ENCODE assay signal across 11 cellular contexts in genomic region chr2:234502285-234502918, GRCh38. TPM values are rescaled to one million over a fixed set of nuclear protein-coding genes. Genes with fewer than 3 reads are reported as not detected.
A peak's percentile ranks its signal among the peaks of the same experiment; 100 is the strongest.
DNase-seq lines count a peak whose midpoint lies in the region; ATAC-seq and TF ChIP-seq lines count a peak whose summit lies in the region.
"Had no signal": no experiment of that assay in that cellular context is flagged by ENCODE, and none has a peak within 500 bp of the region (broad histone marks: within the 10 kb centered on the region; RNA-seq: fewer than 3 reads in every experiment).

No MANE protein-coding gene starts in this region.

- no peaks in the 10 kb centered on the region for H3K79me2 ChIP-seq in mammary epithelial cell (ENCODE audit: insufficient read depth, low read length)

- H3K9me3 ChIP-seq in HEK293 (ENCODE audit: control insufficient read depth, insufficient read depth, low read depth, low read length) (no peaks in the 10 kb centered on the region), mammary epithelial cell (replicated peaks; ENCODE audit: insufficient read depth, low read length) (no peaks in the 10 kb centered on the region)
- H3K9me3 ChIP-seq: HAP-1, vagina had no signal

- H3K4me2 ChIP-seq in mammary epithelial cell (ENCODE audit: insufficient read depth, low read depth, low read length): peak overlapping the region; percentile 26
- H3K4me2 ChIP-seq: KMS-11 had no signal

- intact Hi-C loops in mammary epithelial cell (cut with micrococcal nuclease): loop anchor here (5.0 kb wide), 2 partner anchors 610 to 645 kb away; no protein-coding TSS in a partner anchor

- POLR2A ChIA-PET in HEK293 (lab: Yijun Ruan, JAX): no interaction called here

- dilution Hi-C loops in mammary epithelial cell (cut with HindIII; ENCODE audit: low sequenced_read_pairs): loop anchor here (5.0 to 10.0 kb wide), 4 partner anchors 255 to 538 kb away; no protein-coding TSS in a partner anchor

- TF ChIP-seq CTCF in HEK293 (tag by site-specific recombination; IDR thresholded peaks at IDR 0.05): no peak
- no peak for TF ChIP-seq CTCF in mammary epithelial cell (conservative IDR thresholded peaks at IDR 0.05 in 1 of 2, IDR thresholded peaks at IDR 0.05 in 1 of 2; ENCODE audit: extremely low read depth in 1 of 2, insufficient read depth in 1 of 2, low read depth in 1 of 2, low read length in 2 of 2)

- no peak overlapping the region for H3K27ac ChIP-seq in HEK293 (ENCODE audit: extremely low read depth, low read depth, low read length)
- peak overlapping the region; percentile 26 for H3K27ac ChIP-seq in mammary epithelial cell (ENCODE audit: insufficient read depth, low read depth, low read length)
- H3K27ac ChIP-seq: KMS-11, vagina had no signal

- no peaks in the 10 kb centered on the region for H3K36me3 ChIP-seq in HEK293 (ENCODE audit: control insufficient read depth in 2 of 2, insufficient read depth in 1 of 2, low read length in 2 of 2)
- no peaks in the 10 kb centered on the region for H3K36me3 ChIP-seq in mammary epithelial cell (ENCODE audit: insufficient read depth, low read length)
- H3K36me3 ChIP-seq: HAP-1, vagina had no signal

- no peak for ATAC-seq in HG02938 (IDR thresholded peaks at IDR 0.05; ENCODE audit: unreplicated experiment)

- CTCF ChIA-PET in HEK293 (lab: Yijun Ruan, JAX) (interaction anchor here (0.6 to 2.7 kb wide), 12 partner anchors 33 to 614 kb away, joined by 3 to 16 read pairs (median 4); no protein-coding TSS in a partner anchor), mammary epithelial cell (lab: Charles Lee; ENCODE audit: low non-redundant PET) (interaction anchor here (0.6 to 1.0 kb wide), 3 partner anchors 367 to 1313 kb away, joined by 4 to 5 read pairs (median 4); no protein-coding TSS in a partner anchor)

- WGBS in mammary epithelial cell (ENCODE audit: low coverage, missing lambda C conversion rate): 0% methylated on average over 3 of the region's 3 CpGs

- H2AFZ ChIP-seq in mammary epithelial cell (ENCODE audit: low read depth, low read length): peak overlapping the region; percentile 52

- no peak overlapping the region for H3K9ac ChIP-seq in mammary epithelial cell (ENCODE audit: insufficient read depth, low read length)
- H3K9ac ChIP-seq: KMS-11 had no signal

- BruUV-seq in mammary epithelial cell (replicated peaks; lab: Mats Ljungman, UMichigan): no TSS peak

- H4K20me1 ChIP-seq in mammary epithelial cell (ENCODE audit: insufficient read depth, low read length): no peaks in the 10 kb centered on the region

- in situ Hi-C loops in mammary epithelial cell (cut with MboI; ENCODE audit: low sequenced_read_pairs in 2 of 2): loop anchor here in 1 of 2 donors (10.0 kb wide), 1 partner anchor 518 kb away; no protein-coding TSS in a partner anchor

- no peaks in the 10 kb centered on the region for H3K27me3 ChIP-seq in mammary epithelial cell (ENCODE audit: insufficient read depth, low read length)
- H3K27me3 ChIP-seq: vagina had no signal

- H3K4me3 ChIP-seq in HEK293 (ENCODE audit: low read depth, low read length) (no peak overlapping the region), mammary epithelial cell (replicated peaks in 1 of 3; ENCODE audit: insufficient read depth in 1 of 3, low read depth in 2 of 3, low read length in 3 of 3) (no peak overlapping the region)
- H3K4me3 ChIP-seq: HAP-1, vagina had no signal

- peaks cover 7% of the 10 kb centered on the region for H3K4me1 ChIP-seq in HEK293 (ENCODE audit: control insufficient read depth, insufficient read depth, low read length)
- H3K4me1 ChIP-seq in mammary epithelial cell (ENCODE audit: insufficient read depth, low read length): peaks cover 28% of the 10 kb centered on the region

- DNase-seq in NCI-H510A treated with DMSO at 0.1 percent for 48 hours (lab: John Stamatoyannopoulos, UW): peak; percentile 32
- DNase-seq in mammary epithelial cell: peak; percentile 91
- peak; percentile 82 for DNase-seq in renal cortical epithelial cell (ENCODE audit: low read depth)
- no peak for DNase-seq in NOMO-1 treated with dmso at 0.1 percent for 144 hours (lab: John Stamatoyannopoulos, UW; ENCODE audit: unreplicated experiment)
- DNase-seq in central memory CD4-positive, alpha-beta T cell: no peak
- DNase-seq: activated T-cell treated with anti-CD3 and anti-CD28 coated beads, Interleukin-2, amount 50 U/mL, for 24 hours had no signal

TF ChIP-seq in HEK293, 187 proteins besides CTCF, POLR2A, EP300 and RAD21 (continues in another document):
- TF ChIP-seq, protein P1, sequence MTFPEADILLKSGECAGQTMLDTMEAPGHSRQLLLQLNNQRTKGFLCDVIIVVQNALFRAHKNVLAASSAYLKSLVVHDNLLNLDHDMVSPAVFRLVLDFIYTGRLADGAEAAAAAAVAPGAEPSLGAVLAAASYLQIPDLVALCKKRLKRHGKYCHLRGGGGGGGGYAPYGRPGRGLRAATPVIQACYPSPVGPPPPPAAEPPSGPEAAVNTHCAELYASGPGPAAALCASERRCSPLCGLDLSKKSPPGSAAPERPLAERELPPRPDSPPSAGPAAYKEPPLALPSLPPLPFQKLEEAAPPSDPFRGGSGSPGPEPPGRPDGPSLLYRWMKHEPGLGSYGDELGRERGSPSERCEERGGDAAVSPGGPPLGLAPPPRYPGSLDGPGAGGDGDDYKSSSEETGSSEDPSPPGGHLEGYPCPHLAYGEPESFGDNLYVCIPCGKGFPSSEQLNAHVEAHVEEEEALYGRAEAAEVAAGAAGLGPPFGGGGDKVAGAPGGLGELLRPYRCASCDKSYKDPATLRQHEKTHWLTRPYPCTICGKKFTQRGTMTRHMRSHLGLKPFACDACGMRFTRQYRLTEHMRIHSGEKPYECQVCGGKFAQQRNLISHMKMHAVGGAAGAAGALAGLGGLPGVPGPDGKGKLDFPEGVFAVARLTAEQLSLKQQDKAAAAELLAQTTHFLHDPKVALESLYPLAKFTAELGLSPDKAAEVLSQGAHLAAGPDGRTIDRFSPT (tag by site-specific recombination; IDR thresholded peaks at IDR 0.05): peak; percentile 14; the same call in 1 of the 2 replicates
- TF ChIP-seq KLF17 (tag by site-specific recombination; IDR thresholded peaks at IDR 0.05): peak; percentile 70; the same call in 1 of the 2 replicates
- TF ChIP-seq ZNF24 (tag by site-specific recombination; IDR thresholded peaks at IDR 0.05): peak; percentile 91
- TF ChIP-seq ZNF350 (tag by site-specific recombination; IDR thresholded peaks at IDR 0.05): no peak
- TF ChIP-seq ZBTB48 (tag by site-specific recombination; IDR thresholded peaks at IDR 0.05): no peak
- TF ChIP-seq ZNF600 (tag by site-specific recombination; IDR thresholded peaks at IDR 0.05): peak; percentile 59; the same call in 1 of the 2 replicates
- peak; percentile 14; the same call in 1 of the 2 replicates for TF ChIP-seq ZNF664 (tag by site-specific recombination; IDR thresholded peaks at IDR 0.05)
- peak; percentile 41; the same call in 1 of the 2 replicates for TF ChIP-seq TRIM28 (IDR thresholded peaks at IDR 0.05; ENCODE audit: borderline replicate concordance, low read length)
- no peak for TF ChIP-seq ZNF169 (tag by site-specific recombination; IDR thresholded peaks at IDR 0.05)
- TF ChIP-seq, protein P2, sequence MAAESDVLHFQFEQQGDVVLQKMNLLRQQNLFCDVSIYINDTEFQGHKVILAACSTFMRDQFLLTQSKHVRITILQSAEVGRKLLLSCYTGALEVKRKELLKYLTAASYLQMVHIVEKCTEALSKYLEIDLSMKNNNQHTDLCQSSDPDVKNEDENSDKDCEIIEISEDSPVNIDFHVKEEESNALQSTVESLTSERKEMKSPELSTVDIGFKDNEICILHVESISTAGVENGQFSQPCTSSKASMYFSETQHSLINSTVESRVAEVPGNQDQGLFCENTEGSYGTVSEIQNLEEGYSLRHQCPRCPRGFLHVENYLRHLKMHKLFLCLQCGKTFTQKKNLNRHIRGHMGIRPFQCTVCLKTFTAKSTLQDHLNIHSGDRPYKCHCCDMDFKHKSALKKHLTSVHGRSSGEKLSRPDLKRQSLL (tag by site-specific recombination; IDR thresholded peaks at IDR 0.05): no peak
- peak; percentile 91 for TF ChIP-seq OSR2 (tag by site-specific recombination; IDR thresholded peaks at IDR 0.05)
- TF ChIP-seq ZBTB17 (tag by site-specific recombination; IDR thresholded peaks at IDR 0.05): peak; percentile 84
- TF ChIP-seq MEIS1 (CRISPR knock-in tag; IDR thresholded peaks at IDR 0.05; ENCODE audit: borderline replicate concordance): no peak
- TF ChIP-seq ZNF311 (tag by site-specific recombination; IDR thresholded peaks at IDR 0.05; ENCODE audit: borderline replicate concordance): no peak
- TF ChIP-seq ZNF660 (tag by site-specific recombination; IDR thresholded peaks at IDR 0.05): peak; percentile 84
- peak; percentile 61; the same call in 1 of the 2 replicates for TF ChIP-seq ZNF629 (tag by site-specific recombination; IDR thresholded peaks at IDR 0.05)
- TF ChIP-seq ZNF548 (tag by site-specific recombination; IDR thresholded peaks at IDR 0.05): no peak
- TF ChIP-seq ZFP3 (tag by site-specific recombination; IDR thresholded peaks at IDR 0.05; ENCODE audit: low read depth): no peak
- TF ChIP-seq FEZF1 (tag by site-specific recombination; IDR thresholded peaks at IDR 0.05): peak; percentile 80
- TF ChIP-seq ZNF692 (tag by site-specific recombination; IDR thresholded peaks at IDR 0.05): 0 out of 2 replicates have a peak, but pooled peaks have one; percentile 30

RNA-seq across cellular contexts. Expression of gene ARL4C, which starts 5.5 kb away (rescaled TPM):
- total RNA-seq in mammary epithelial cell (10 to 100 TPM; 94.2 to 98.9 TPM), renal cortical epithelial cell (98.6 and 119 TPM in 2 replicates)
- 64.9 TPM for polyA plus RNA-seq in mammary epithelial cell
- 59.3 TPM for polyA minus RNA-seq in mammary epithelial cell

Comparison
In these comparisons a context has a peak if more than half of its experiments do, and no peak if none do; other contexts are left out.
1. DNase-seq: peak in NCI-H510A treated with DMSO at 0.1 percent for 48 hours (single experiment), mammary epithelial cell (single experiment) and renal cortical epithelial cell (single experiment); none in NOMO-1 treated with dmso at 0.1 percent for 144 hours (single experiment) and central memory CD4-positive, alpha-beta T cell (single experiment).